In genomic region chr1:41590331-41590730, GRCh38 we compare ENCODE assay signal across 21 cellular contexts.
"Had no signal": no experiment of that assay in that cellular context is flagged by ENCODE, and none has a peak within 500 bp of the region (broad histone marks: within the 10 kb centered on the region; RNA-seq: fewer than 3 reads in every experiment).

No MANE protein-coding gene starts in this region.

- H3K9me3 Mint-ChIP-seq: activated CD4-positive, alpha-beta memory T cell treated with anti-CD3 and anti-CD28 coated beads for 36 hours; activated naive CD4-positive, alpha-beta T cell treated with anti-CD3 and anti-CD28 coated beads, Interleukin-2, amount 10 ng/mL, durations not matched to agents 7 days and 5 days had no signal

- H3K4me1 Mint-ChIP-seq: activated CD4-positive, alpha-beta T cell treated with anti-CD3 and anti-CD28 coated beads, Interleukin-2, amount 10 ng/mL, durations not matched to agents 7 days and 5 days; activated naive CD4-positive, alpha-beta T cell treated with anti-CD3 and anti-CD28 coated beads, Interleukin-2, amount 10 ng/mL, durations not matched to agents 7 days and 5 days; brain; WTC11 had no signal

- H3K4me3 Mint-ChIP-seq: activated CD4-positive, alpha-beta memory T cell treated with anti-CD3 and anti-CD28 coated beads for 36 hours; activated CD4-positive, alpha-beta T cell treated with anti-CD3 and anti-CD28 coated beads, Interleukin-2, amount 10 ng/mL, durations not matched to agents 7 days and 5 days; activated naive CD4-positive, alpha-beta T cell treated with anti-CD3 and anti-CD28 coated beads, Interleukin-2, amount 10 ng/mL, durations not matched to agents 7 days and 5 days; brain; T-helper 17 cell; WTC11 had no signal

- ATAC-seq: T-helper 17 cell, WTC11 had no signal

- DNase-seq: activated CD4-positive, alpha-beta memory T cell treated with anti-CD3 and anti-CD28 coated beads for 36 hours; activated CD4-positive, alpha-beta T cell treated with anti-CD3 and anti-CD28 coated beads, Interleukin-2, amount 10 ng/mL, durations not matched to agents 7 days and 5 days; activated CD4-positive, CD25-positive, alpha-beta regulatory T cell treated with anti-CD3 and anti-CD28 coated beads, Interleukin-2, amount 50 U/mL, for 72 hours; activated CD8-positive, alpha-beta memory T cell treated with anti-CD3 and anti-CD28 coated beads for 24 hours; activated gamma-delta T cell; activated naive CD4-positive, alpha-beta T cell treated with anti-CD3 and anti-CD28 coated beads, Interleukin-2, amount 10 ng/mL, durations not matched to agents 7 days and 5 days; amniotic stem cell; KG1; NCI-H1048; NCI-H146; NCI-H187 treated with DMSO at 0.1 percent for 48 hours; NCI-H2081 treated with DMSO at 0.1 percent for 48 hours; NCI-H446; NCI-H524; NCI-H774; SIG-M5; T-helper 17 cell; T-helper 9 cell had no signal

- H3K27ac ChIP-seq: cardiac muscle cell had no signal

- H3K36me3 ChIP-seq: cardiac muscle cell had no signal

- H3K4me3 ChIP-seq: cardiac muscle cell had no signal

- H3K36me3 Mint-ChIP-seq: brain, WTC11 had no signal

- H3K27me3 Mint-ChIP-seq: activated CD4-positive, alpha-beta memory T cell treated with anti-CD3 and anti-CD28 coated beads for 36 hours; activated CD4-positive, alpha-beta T cell treated with anti-CD3 and anti-CD28 coated beads, Interleukin-2, amount 10 ng/mL, durations not matched to agents 7 days and 5 days; activated naive CD4-positive, alpha-beta T cell treated with anti-CD3 and anti-CD28 coated beads, Interleukin-2, amount 10 ng/mL, durations not matched to agents 7 days and 5 days; T-helper 17 cell had no signal

- H3K27me3 ChIP-seq: cardiac muscle cell had no signal

- H3K27ac Mint-ChIP-seq: activated CD4-positive, alpha-beta memory T cell treated with anti-CD3 and anti-CD28 coated beads for 36 hours; activated CD4-positive, alpha-beta T cell treated with anti-CD3 and anti-CD28 coated beads, Interleukin-2, amount 10 ng/mL, durations not matched to agents 7 days and 5 days; activated naive CD4-positive, alpha-beta T cell treated with anti-CD3 and anti-CD28 coated beads, Interleukin-2, amount 10 ng/mL, durations not matched to agents 7 days and 5 days; brain; T-helper 17 cell; WTC11 had no signal
